ENCODE assay signal across 1 cellular context in the genomic region with DNA sequence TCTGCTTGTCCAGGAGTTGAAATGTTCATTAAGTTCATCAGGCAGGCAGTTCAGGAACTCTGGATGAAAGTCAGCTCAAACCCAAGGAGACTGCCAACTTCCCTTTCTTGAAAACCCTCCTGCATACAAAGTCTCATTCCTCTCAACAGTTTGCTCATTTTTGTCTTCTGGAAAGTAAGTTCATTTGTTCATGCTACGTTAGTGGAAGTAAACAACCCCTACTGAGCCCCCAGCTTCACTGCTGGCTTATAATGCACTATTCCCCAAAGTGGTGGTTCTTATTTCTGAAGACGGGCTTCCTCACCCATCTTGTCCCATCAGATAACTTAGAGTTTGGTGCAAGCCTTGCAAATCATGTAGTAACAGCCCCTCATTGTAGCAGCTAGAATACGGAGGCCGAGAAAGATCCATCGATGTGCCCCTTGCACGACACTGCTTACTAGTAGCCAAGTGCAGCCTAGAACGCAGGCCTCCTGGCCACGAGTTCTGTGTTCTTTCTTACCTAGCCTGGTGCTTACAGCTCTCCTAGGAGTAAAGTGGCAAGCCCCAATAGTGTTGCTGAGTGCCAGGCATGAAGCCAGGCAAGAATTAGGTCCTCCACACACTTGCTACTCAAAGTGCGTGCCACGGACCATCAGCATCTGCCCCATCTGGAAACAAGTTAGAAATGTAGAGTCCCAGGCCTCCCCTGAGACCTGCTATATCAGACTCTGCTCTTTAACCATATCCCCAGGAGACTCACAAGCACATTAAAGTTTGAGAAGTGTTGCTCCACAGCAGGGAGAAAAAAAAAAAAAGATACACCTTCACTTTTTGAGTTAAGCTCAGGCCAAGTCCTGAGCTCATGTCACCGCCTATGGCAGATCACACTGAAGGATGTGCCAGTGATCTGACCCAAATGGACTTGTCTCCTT.
TF ChIP-seq lines count a peak whose summit lies in the region.

No MANE protein-coding gene starts in this region.

TF ChIP-seq in WTC11, 78 proteins besides CTCF, POLR2A, EP300 and RAD21 (continued from another document):
- TF ChIP-seq, protein P1, sequence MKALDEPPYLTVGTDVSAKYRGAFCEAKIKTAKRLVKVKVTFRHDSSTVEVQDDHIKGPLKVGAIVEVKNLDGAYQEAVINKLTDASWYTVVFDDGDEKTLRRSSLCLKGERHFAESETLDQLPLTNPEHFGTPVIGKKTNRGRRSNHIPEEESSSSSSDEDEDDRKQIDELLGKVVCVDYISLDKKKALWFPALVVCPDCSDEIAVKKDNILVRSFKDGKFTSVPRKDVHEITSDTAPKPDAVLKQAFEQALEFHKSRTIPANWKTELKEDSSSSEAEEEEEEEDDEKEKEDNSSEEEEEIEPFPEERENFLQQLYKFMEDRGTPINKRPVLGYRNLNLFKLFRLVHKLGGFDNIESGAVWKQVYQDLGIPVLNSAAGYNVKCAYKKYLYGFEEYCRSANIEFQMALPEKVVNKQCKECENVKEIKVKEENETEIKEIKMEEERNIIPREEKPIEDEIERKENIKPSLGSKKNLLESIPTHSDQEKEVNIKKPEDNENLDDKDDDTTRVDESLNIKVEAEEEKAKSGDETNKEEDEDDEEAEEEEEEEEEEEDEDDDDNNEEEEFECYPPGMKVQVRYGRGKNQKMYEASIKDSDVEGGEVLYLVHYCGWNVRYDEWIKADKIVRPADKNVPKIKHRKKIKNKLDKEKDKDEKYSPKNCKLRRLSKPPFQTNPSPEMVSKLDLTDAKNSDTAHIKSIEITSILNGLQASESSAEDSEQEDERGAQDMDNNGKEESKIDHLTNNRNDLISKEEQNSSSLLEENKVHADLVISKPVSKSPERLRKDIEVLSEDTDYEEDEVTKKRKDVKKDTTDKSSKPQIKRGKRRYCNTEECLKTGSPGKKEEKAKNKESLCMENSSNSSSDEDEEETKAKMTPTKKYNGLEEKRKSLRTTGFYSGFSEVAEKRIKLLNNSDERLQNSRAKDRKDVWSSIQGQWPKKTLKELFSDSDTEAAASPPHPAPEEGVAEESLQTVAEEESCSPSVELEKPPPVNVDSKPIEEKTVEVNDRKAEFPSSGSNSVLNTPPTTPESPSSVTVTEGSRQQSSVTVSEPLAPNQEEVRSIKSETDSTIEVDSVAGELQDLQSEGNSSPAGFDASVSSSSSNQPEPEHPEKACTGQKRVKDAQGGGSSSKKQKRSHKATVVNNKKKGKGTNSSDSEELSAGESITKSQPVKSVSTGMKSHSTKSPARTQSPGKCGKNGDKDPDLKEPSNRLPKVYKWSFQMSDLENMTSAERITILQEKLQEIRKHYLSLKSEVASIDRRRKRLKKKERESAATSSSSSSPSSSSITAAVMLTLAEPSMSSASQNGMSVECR (CRISPR knock-in tag; IDR thresholded peaks at IDR 0.05; ENCODE audit: borderline replicate concordance): no peak
- TF ChIP-seq ZNF396 (CRISPR knock-in tag; IDR thresholded peaks at IDR 0.05; ENCODE audit: borderline replicate concordance) (no peak), NR1H2 (CRISPR knock-in tag; IDR thresholded peaks at IDR 0.05) (no peak), ELF4 (CRISPR knock-in tag; IDR thresholded peaks at IDR 0.05; ENCODE audit: low read depth) (no peak), FOXP1 (CRISPR knock-in tag; IDR thresholded peaks at IDR 0.05; ENCODE audit: borderline replicate concordance) (no peak), FOXK1 (CRISPR knock-in tag; IDR thresholded peaks at IDR 0.05) (no peak), CREM (CRISPR knock-in tag; IDR thresholded peaks at IDR 0.05) (no peak)
- TF ChIP-seq, protein P2, sequence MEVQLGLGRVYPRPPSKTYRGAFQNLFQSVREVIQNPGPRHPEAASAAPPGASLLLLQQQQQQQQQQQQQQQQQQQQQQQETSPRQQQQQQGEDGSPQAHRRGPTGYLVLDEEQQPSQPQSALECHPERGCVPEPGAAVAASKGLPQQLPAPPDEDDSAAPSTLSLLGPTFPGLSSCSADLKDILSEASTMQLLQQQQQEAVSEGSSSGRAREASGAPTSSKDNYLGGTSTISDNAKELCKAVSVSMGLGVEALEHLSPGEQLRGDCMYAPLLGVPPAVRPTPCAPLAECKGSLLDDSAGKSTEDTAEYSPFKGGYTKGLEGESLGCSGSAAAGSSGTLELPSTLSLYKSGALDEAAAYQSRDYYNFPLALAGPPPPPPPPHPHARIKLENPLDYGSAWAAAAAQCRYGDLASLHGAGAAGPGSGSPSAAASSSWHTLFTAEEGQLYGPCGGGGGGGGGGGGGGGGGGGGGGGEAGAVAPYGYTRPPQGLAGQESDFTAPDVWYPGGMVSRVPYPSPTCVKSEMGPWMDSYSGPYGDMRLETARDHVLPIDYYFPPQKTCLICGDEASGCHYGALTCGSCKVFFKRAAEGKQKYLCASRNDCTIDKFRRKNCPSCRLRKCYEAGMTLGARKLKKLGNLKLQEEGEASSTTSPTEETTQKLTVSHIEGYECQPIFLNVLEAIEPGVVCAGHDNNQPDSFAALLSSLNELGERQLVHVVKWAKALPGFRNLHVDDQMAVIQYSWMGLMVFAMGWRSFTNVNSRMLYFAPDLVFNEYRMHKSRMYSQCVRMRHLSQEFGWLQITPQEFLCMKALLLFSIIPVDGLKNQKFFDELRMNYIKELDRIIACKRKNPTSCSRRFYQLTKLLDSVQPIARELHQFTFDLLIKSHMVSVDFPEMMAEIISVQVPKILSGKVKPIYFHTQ (CRISPR knock-in tag; IDR thresholded peaks at IDR 0.05): no peak
- TF ChIP-seq, protein P3, sequence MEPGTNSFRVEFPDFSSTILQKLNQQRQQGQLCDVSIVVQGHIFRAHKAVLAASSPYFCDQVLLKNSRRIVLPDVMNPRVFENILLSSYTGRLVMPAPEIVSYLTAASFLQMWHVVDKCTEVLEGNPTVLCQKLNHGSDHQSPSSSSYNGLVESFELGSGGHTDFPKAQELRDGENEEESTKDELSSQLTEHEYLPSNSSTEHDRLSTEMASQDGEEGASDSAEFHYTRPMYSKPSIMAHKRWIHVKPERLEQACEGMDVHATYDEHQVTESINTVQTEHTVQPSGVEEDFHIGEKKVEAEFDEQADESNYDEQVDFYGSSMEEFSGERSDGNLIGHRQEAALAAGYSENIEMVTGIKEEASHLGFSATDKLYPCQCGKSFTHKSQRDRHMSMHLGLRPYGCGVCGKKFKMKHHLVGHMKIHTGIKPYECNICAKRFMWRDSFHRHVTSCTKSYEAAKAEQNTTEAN (CRISPR knock-in tag; IDR thresholded peaks at IDR 0.05): no peak
- TF ChIP-seq, protein P4, sequence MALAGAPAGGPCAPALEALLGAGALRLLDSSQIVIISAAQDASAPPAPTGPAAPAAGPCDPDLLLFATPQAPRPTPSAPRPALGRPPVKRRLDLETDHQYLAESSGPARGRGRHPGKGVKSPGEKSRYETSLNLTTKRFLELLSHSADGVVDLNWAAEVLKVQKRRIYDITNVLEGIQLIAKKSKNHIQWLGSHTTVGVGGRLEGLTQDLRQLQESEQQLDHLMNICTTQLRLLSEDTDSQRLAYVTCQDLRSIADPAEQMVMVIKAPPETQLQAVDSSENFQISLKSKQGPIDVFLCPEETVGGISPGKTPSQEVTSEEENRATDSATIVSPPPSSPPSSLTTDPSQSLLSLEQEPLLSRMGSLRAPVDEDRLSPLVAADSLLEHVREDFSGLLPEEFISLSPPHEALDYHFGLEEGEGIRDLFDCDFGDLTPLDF (CRISPR knock-in tag; IDR thresholded peaks at IDR 0.05): no peak
- TF ChIP-seq, protein P5, sequence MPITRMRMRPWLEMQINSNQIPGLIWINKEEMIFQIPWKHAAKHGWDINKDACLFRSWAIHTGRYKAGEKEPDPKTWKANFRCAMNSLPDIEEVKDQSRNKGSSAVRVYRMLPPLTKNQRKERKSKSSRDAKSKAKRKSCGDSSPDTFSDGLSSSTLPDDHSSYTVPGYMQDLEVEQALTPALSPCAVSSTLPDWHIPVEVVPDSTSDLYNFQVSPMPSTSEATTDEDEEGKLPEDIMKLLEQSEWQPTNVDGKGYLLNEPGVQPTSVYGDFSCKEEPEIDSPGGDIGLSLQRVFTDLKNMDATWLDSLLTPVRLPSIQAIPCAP (CRISPR knock-in tag; IDR thresholded peaks at IDR 0.05): no peak
